22 cellular contexts compared by ENCODE assay signal in the genomic region with DNA sequence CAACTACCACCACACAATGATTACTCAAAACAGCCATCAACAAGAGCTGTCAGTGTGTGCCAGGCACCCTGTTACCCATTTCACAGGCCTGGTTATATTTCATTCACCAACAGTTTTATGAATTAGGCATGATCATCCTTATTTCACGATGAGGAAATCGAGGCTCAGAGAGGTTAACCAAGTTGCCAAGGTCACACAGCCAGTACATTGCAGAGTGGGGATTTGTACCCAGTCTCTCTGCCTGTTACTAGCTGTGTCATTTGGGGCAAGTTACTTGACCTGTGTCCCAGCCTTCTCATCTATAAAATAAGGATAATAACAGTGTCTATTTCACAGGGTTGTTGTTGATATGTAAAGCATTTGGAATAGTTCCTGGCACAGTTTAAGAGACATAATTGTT.
"Had no signal": no experiment of that assay in that cellular context is flagged by ENCODE, and none has a peak within 500 bp of the region (broad histone marks: within the 10 kb centered on the region; RNA-seq: fewer than 3 reads in every experiment).

No MANE protein-coding gene starts in this region.

- H3K27me3 Mint-ChIP-seq: activated CD8-positive, alpha-beta memory T cell treated with anti-CD3 and anti-CD28 coated beads, Interleukin-2, amount 10 ng/mL, durations not matched to agents 7 days and 5 days; activated naive CD8-positive, alpha-beta T cell treated with anti-CD3 and anti-CD28 coated beads for 36 hours had no signal

- H3K36me3 Mint-ChIP-seq: activated CD8-positive, alpha-beta memory T cell treated with anti-CD3 and anti-CD28 coated beads, Interleukin-2, amount 10 ng/mL, durations not matched to agents 7 days and 5 days; activated naive CD4-positive, alpha-beta T cell treated with anti-CD3 and anti-CD28 coated beads, Interleukin-2, amount 10 ng/mL, durations not matched to agents 7 days and 5 days; activated naive CD8-positive, alpha-beta T cell treated with anti-CD3 and anti-CD28 coated beads for 36 hours; WTC11 had no signal

- FAIRE-seq: RCC 7860 had no signal

- DNase-seq: activated CD4-positive, alpha-beta T cell treated with anti-CD3 and anti-CD28 coated beads for 48 hours; activated CD4-positive, alpha-beta T cell treated with anti-CD3 and anti-CD28 coated beads, Interleukin-2, amount 50 U/mL, for 48 hours; activated CD4-positive, CD25-positive, alpha-beta regulatory T cell treated with anti-CD3 and anti-CD28 coated beads, Interleukin-2, amount 50 U/mL, for 72 hours; activated CD8-positive, alpha-beta memory T cell treated with anti-CD3 and anti-CD28 coated beads, Interleukin-2, amount 10 ng/mL, durations not matched to agents 7 days and 5 days; activated gamma-delta T cell; activated naive CD4-positive, alpha-beta T cell treated with anti-CD3 and anti-CD28 coated beads, Interleukin-2, amount 10 ng/mL, durations not matched to agents 7 days and 5 days; activated naive CD8-positive, alpha-beta T cell treated with anti-CD3 and anti-CD28 coated beads for 36 hours; activated T-cell treated with anti-CD3 and anti-CD28 coated beads, Interleukin-2, amount 50 U/mL, for 24 hours; anterior cingulate cortex; central memory CD4-positive, alpha-beta T cell; Karpas-422; NCI-H1105 treated with DMSO at 0.1 percent for 48 hours; NCI-H1436 treated with DMSO at 0.1 percent for 48 hours; NCI-H187; NCI-H2081; NCI-H446; SHP77 had no signal

- H3K36me3 ChIP-seq: breast epithelium had no signal

- H3K27ac Mint-ChIP-seq: activated CD8-positive, alpha-beta memory T cell treated with anti-CD3 and anti-CD28 coated beads, Interleukin-2, amount 10 ng/mL, durations not matched to agents 7 days and 5 days; activated naive CD4-positive, alpha-beta T cell treated with anti-CD3 and anti-CD28 coated beads, Interleukin-2, amount 10 ng/mL, durations not matched to agents 7 days and 5 days; activated naive CD8-positive, alpha-beta T cell treated with anti-CD3 and anti-CD28 coated beads for 36 hours; activated T-cell treated with anti-CD3 and anti-CD28 coated beads, Interleukin-2, amount 50 U/mL, for 24 hours; activated T-helper 1 cell treated with anti-CD3 and anti-CD28 coated beads, Interleukin-12 subunit alpha, Interleukin-12 subunit beta, Interleukin-2, Interleukin-4 antibody, amounts not matched to agents 30 ng/mL and 10 ng/mL and 1 ng/mL, durations not matched to agents 14 hours and 24 hours and 36 hours; T-helper 1 cell treated with Interleukin-12 subunit alpha and Interleukin-12 subunit beta and Interleukin-4 antibody, amounts not matched to agents 30 μg/mL and 1 μg/mL, for 36 hours had no signal

- H3K4me3 ChIP-seq: breast epithelium had no signal

- H3K4me3 Mint-ChIP-seq: activated CD8-positive, alpha-beta memory T cell treated with anti-CD3 and anti-CD28 coated beads, Interleukin-2, amount 10 ng/mL, durations not matched to agents 7 days and 5 days; activated naive CD4-positive, alpha-beta T cell treated with anti-CD3 and anti-CD28 coated beads, Interleukin-2, amount 10 ng/mL, durations not matched to agents 7 days and 5 days; activated naive CD8-positive, alpha-beta T cell treated with anti-CD3 and anti-CD28 coated beads for 36 hours; activated T-cell treated with anti-CD3 and anti-CD28 coated beads, Interleukin-2, amount 50 U/mL, for 24 hours; activated T-helper 1 cell treated with anti-CD3 and anti-CD28 coated beads, Interleukin-12 subunit alpha, Interleukin-12 subunit beta, Interleukin-2, Interleukin-4 antibody, amounts not matched to agents 30 ng/mL and 10 ng/mL and 1 ng/mL, durations not matched to agents 14 hours and 24 hours and 36 hours; T-helper 1 cell treated with Interleukin-12 subunit alpha and Interleukin-12 subunit beta and Interleukin-4 antibody, amounts not matched to agents 30 μg/mL and 1 μg/mL, for 36 hours; WTC11 had no signal

- H3K4me1 Mint-ChIP-seq: activated CD8-positive, alpha-beta memory T cell treated with anti-CD3 and anti-CD28 coated beads, Interleukin-2, amount 10 ng/mL, durations not matched to agents 7 days and 5 days; activated naive CD4-positive, alpha-beta T cell treated with anti-CD3 and anti-CD28 coated beads, Interleukin-2, amount 10 ng/mL, durations not matched to agents 7 days and 5 days; activated naive CD8-positive, alpha-beta T cell treated with anti-CD3 and anti-CD28 coated beads for 36 hours had no signal

- ATAC-seq: activated CD8-positive, alpha-beta memory T cell treated with anti-CD3 and anti-CD28 coated beads, Interleukin-2, amount 10 ng/mL, durations not matched to agents 7 days and 5 days had no signal

- H3K27me3 ChIP-seq: breast epithelium had no signal

- H3K9me3 ChIP-seq: breast epithelium had no signal

- H3K9me3 Mint-ChIP-seq: activated naive CD4-positive, alpha-beta T cell treated with anti-CD3 and anti-CD28 coated beads, Interleukin-2, amount 10 ng/mL, durations not matched to agents 7 days and 5 days; activated naive CD8-positive, alpha-beta T cell treated with anti-CD3 and anti-CD28 coated beads for 36 hours; activated T-cell treated with anti-CD3 and anti-CD28 coated beads, Interleukin-2, amount 50 U/mL, for 24 hours; activated T-helper 1 cell treated with anti-CD3 and anti-CD28 coated beads, Interleukin-12 subunit alpha, Interleukin-12 subunit beta, Interleukin-2, Interleukin-4 antibody, amounts not matched to agents 30 ng/mL and 10 ng/mL and 1 ng/mL, durations not matched to agents 14 hours and 24 hours and 36 hours; T-helper 1 cell treated with Interleukin-12 subunit alpha and Interleukin-12 subunit beta and Interleukin-4 antibody, amounts not matched to agents 30 μg/mL and 1 μg/mL, for 36 hours; WTC11 had no signal

- H3K27ac ChIP-seq: breast epithelium had no signal
